ENCODE assay signal across 8 cellular contexts in genomic region chr1:153633747-153634665, GRCh38. TPM values are rescaled to one million over a fixed set of nuclear protein-coding genes. Genes with fewer than 3 reads are reported as not detected.
A peak's percentile ranks its signal among the peaks of the same experiment; 100 is the strongest.
DNase-seq lines count a peak whose midpoint lies in the region; ATAC-seq, FAIRE-seq and TF ChIP-seq lines count a peak whose summit lies in the region.

Gene CHTOP (plus strand): TSS chr1:153634066. CDS start chr1:153636589, 2,523 bp downstream.

- peak; percentile 97 for FAIRE-seq in GM18507 (lab: Jason Lieb, UNC)

- 3% methylated on average over 65 of the region's 65 CpGs for WGBS in aorta, 2 donors

- DNase-seq in GM18507 (ENCODE audit: extremely low spot score, insufficient read length, low read depth) (peak; percentile 95), NCI-H2029 treated with DMSO at 0.1 percent for 48 hours (lab: John Stamatoyannopoulos, UW) (peak; percentile 87), T-helper 9 cell (peak; percentile 92), astrocyte of the cerebellum (ENCODE audit: low read depth) (peak; percentile 98), hepatic stellate cell (ENCODE audit: low spot score) (peak; percentile 98), aorta (peak; percentile 98)

- no peak for TF ChIP-seq CTCF in astrocyte of the cerebellum (IDR thresholded peaks at IDR 0.05; ENCODE audit: low read depth, low read length, missing control alignments)

- no peaks in the 10 kb centered on the region for H3K9me3 ChIP-seq in aorta (ENCODE audit: control insufficient read depth, low read length)

- peaks cover 17% of the 10 kb centered on the region for H3K36me3 ChIP-seq in rectal smooth muscle tissue (ENCODE audit: control insufficient read depth, insufficient read depth, low read length)
- peaks cover 2 to 6% of the 10 kb centered on the region in 2 donors for H3K36me3 ChIP-seq in aorta (ENCODE audit: control insufficient read depth in 1 of 2, insufficient read depth in 2 of 2, low read length in 1 of 2)

- H3K9ac ChIP-seq in rectal smooth muscle tissue (ENCODE audit: low read length), result peak within 1 kb of the TSS; percentile 98

- in situ Hi-C loops in astrocyte of the cerebellum (cut with HindIII; ENCODE audit: low sequenced_read_pairs), result no loop called here

- H3K4me3 ChIP-seq in astrocyte of the cerebellum (ENCODE audit: low read depth, low read length), result peak within 1 kb of the TSS; percentile 99
- H3K4me3 ChIP-seq in rectal smooth muscle tissue (ENCODE audit: low read length), result peak within 1 kb of the TSS; percentile 95
- peak within 1 kb of the TSS; percentile 55 to 56 for H3K4me3 ChIP-seq in aorta (ENCODE audit: low read length in 2 of 2)

- peak within 1 kb of the TSS; percentile 100 for H3K27ac ChIP-seq in rectal smooth muscle tissue (ENCODE audit: low read depth, low read length)
- H3K27ac ChIP-seq in aorta (ENCODE audit: low read depth in 1 of 2, low read length in 2 of 2), result peak within 1 kb of the TSS; percentile 71 to 97

- H3K27me3 ChIP-seq in rectal smooth muscle tissue (ENCODE audit: control insufficient read depth, insufficient read depth, low read length), result no peaks in the 10 kb centered on the region
- no peaks in the 10 kb centered on the region for H3K27me3 ChIP-seq in aorta (ENCODE audit: control insufficient read depth in 1 of 2, insufficient read depth in 2 of 2, low read length in 1 of 2)

- intact Hi-C loops in aorta (cut with DNase I), result no loop called here

- ATAC-seq in HG02981 (IDR thresholded peaks at IDR 0.05; ENCODE audit: unreplicated experiment) (peak; percentile 85), aorta (ENCODE audit: low FRiP score) (peak; percentile 98)

- peaks cover 12% of the 10 kb centered on the region for H3K4me1 ChIP-seq in rectal smooth muscle tissue (ENCODE audit: control insufficient read depth, insufficient read depth, low read length)
- H3K4me1 ChIP-seq in aorta (ENCODE audit: control insufficient read depth in 1 of 2, insufficient read depth in 2 of 2, low read length in 2 of 2), result no peaks in the 10 kb centered on the region

RNA-seq across cellular contexts. Expression of gene CHTOP, which starts in this region (rescaled TPM):
- 10 to 100 TPM; 54.3 to 57.0 TPM for total RNA-seq in aorta
- polyA plus RNA-seq in aorta, result 10 to 100 TPM; 34.4 to 51.8 TPM

Comparison
In these comparisons a context has a peak if more than half of its experiments do, and no peak if none do; other contexts are left out.
1. Peak in every context shown above with its lines: DNase-seq, ATAC-seq, H3K4me3 ChIP-seq and H3K27ac ChIP-seq.